Comparison of ENCODE assay signal across 27 cellular contexts in the genomic region with DNA sequence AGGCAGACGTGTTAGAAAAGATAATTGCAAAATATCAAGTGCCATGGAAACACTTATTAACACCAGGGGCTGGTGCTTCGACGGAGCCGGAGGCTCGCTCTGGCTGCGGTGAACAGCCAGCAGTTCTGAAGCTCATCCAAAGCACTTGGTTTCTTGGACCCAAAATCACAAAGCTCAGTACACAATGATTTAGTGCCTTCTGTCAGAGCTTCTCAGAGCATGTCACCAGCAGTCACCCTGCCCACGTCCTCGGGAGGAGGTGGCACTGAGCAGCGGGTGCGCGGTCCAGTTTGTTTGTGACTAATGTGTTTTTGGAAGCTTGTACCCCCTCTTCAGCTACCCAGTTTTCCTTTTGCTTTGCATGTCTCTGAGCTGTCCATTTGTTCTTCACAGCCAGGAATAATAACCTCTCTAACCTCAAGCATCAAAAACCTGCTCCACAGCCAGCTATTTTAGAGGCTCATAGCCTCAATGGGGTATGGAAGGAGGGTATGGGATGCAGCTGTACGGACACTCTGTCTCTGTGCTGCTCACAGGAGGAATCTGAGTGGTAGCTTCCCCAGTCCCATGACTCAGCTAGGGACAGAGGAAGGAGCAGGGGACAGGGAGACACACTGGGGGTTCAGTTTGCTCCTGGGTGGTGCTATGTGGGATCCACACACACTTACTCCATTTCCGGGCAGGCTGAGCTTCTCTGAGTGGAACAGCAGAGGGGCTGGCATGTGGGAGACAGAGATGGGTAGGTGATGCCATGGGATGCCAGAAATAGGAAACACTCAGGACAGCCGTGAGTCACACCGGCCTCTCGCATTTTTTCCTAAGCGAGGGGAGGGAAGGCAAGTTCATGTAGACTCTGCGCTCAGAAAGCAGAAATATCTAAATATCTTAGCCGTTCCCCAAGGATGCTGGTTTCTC. TPM values are rescaled to one million over a fixed set of nuclear protein-coding genes. Genes with fewer than 3 reads are reported as not detected.
DNase-seq lines count a peak whose midpoint lies in the region; ATAC-seq, FAIRE-seq and TF ChIP-seq lines count a peak whose summit lies in the region.
"Had no signal": no experiment of that assay in that cellular context is flagged by ENCODE, and none has a peak within 500 bp of the region (broad histone marks: within the 10 kb centered on the region; RNA-seq: fewer than 3 reads in every experiment).

No MANE protein-coding gene starts in this region.

- no peak overlapping the region for H2AFZ ChIP-seq in hepatocyte

- H3K79me2 ChIP-seq in hepatocyte, result no peaks in the 10 kb centered on the region

- no peaks in the 10 kb centered on the region for H3K36me3 ChIP-seq in hepatocyte (replicated peaks; ENCODE audit: insufficient read depth, low read depth)
- H3K36me3 ChIP-seq: BLaER1 treated with 17β-estradiol and CSF1 and Interleukin-3, amounts not matched to agents 10 nM and 100 nM; WERI-Rb-1 had no signal

- no peak for TF ChIP-seq CTCF in hepatocyte (IDR thresholded peaks at IDR 0.05; ENCODE audit: poor library complexity)

- H3K4me3 ChIP-seq in right cardiac atrium (ENCODE audit: low read length) (no peak overlapping the region), hepatocyte (no peak overlapping the region)
- H3K4me3 ChIP-seq: BLaER1 treated with 17β-estradiol and CSF1 and Interleukin-3, amounts not matched to agents 10 nM and 100 nM; body of pancreas; lung had no signal

- 58% methylated on average over 19 of the region's 19 CpGs for WGBS in right cardiac atrium
- 91% methylated on average over 19 of the region's 19 CpGs for WGBS in hepatocyte (ENCODE audit: low lambda C conversion rate, missing lambda C conversion rate)

- H3K9me3 ChIP-seq in right cardiac atrium (ENCODE audit: control insufficient read depth, low read length) (no peaks in the 10 kb centered on the region), hepatocyte (ENCODE audit: low read depth) (no peaks in the 10 kb centered on the region)
- H3K9me3 ChIP-seq: BLaER1 treated with 17β-estradiol and CSF1 and Interleukin-3, amounts not matched to agents 10 nM and 100 nM; body of pancreas had no signal

- H3K4me2 ChIP-seq in hepatocyte, result no peak overlapping the region
- H3K4me2 ChIP-seq: BLaER1 treated with 17β-estradiol and CSF1 and Interleukin-3, amounts not matched to agents 10 nM and 100 nM; KMS-11 had no signal

- H3K9me2 ChIP-seq in hepatocyte (replicated peaks; ENCODE audit: insufficient read depth), result no peaks in the 10 kb centered on the region

- no peak overlapping the region for H3K27ac ChIP-seq in right cardiac atrium (ENCODE audit: low read length)
- no peak overlapping the region for H3K27ac ChIP-seq in hepatocyte
- H3K27ac ChIP-seq: BLaER1 treated with 17β-estradiol and CSF1 and Interleukin-3, amounts not matched to agents 10 nM and 100 nM; body of pancreas; epithelial cell of prostate; KMS-11; WERI-Rb-1 had no signal

- DNase-seq in right cardiac atrium (peak in 2 of 3 donors; percentile 16 to 53), left ventricle myocardium superior (no peak), RCC 7860 (ENCODE audit: low spot score) (peak; percentile 42), middle frontal gyrus (ENCODE audit: extremely low spot score, low spot score) (peak; percentile 60), urothelium cell line (ENCODE audit: low spot score) (peak; percentile 30), T-helper 1 cell (no peak), hepatocyte (ENCODE audit: low spot score) (no peak), cerebellum (ENCODE audit: low spot score) (no peak)
- DNase-seq: activated CD4-positive, alpha-beta T cell treated with anti-CD3 and anti-CD28 coated beads for 48 hours; activated T-cell treated with anti-CD3 and anti-CD28 coated beads, Interleukin-2, amount 50 U/mL, for 4 hours; body of pancreas; DMS79; effector CD4-positive, alpha-beta T cell; MV-4-11; NCI-H1694; NCI-H510A; SHP77 treated with DMSO at 0.1 percent for 48 hours; stimulated activated naive CD4-positive, alpha-beta T cell; T-helper 9 cell; WERI-Rb-1 had no signal

- no peaks in the 10 kb centered on the region for H4K20me1 ChIP-seq in hepatocyte (ENCODE audit: insufficient read depth, poor library complexity, severe bottlenecking)
- H4K20me1 ChIP-seq: BLaER1 treated with 17β-estradiol and CSF1 and Interleukin-3, amounts not matched to agents 10 nM and 100 nM had no signal

- H3K27me3 ChIP-seq in right cardiac atrium (ENCODE audit: control insufficient read depth, insufficient read depth) (no peaks in the 10 kb centered on the region), hepatocyte (peaks cover 43% of the 10 kb centered on the region)
- H3K27me3 ChIP-seq: BLaER1 treated with 17β-estradiol and CSF1 and Interleukin-3, amounts not matched to agents 10 nM and 100 nM; body of pancreas had no signal

- ATAC-seq in right cardiac atrium, result peak; percentile 82
- ATAC-seq in left ventricle myocardium superior, result no peak
- ATAC-seq: activated T-cell treated with anti-CD3 and anti-CD28 coated beads, Interleukin-2, amount 50 U/mL, for 4 hours; body of pancreas; HCT116; sciatic nerve had no signal

- no peak for FAIRE-seq in RCC 7860 (lab: Jason Lieb, UNC)
- FAIRE-seq in urothelium cell line (lab: Jason Lieb, UNC), result no peak
- FAIRE-seq: GM12891 had no signal

- intact Hi-C loops in right cardiac atrium (cut with DNase I) (no loop called here), left ventricle myocardium superior (cut with micrococcal nuclease) (no loop called here)

- H3K4me1 ChIP-seq in right cardiac atrium (ENCODE audit: control insufficient read depth, insufficient read depth, low read length) (no peaks in the 10 kb centered on the region), hepatocyte (ENCODE audit: insufficient read depth) (no peaks in the 10 kb centered on the region)
- H3K4me1 ChIP-seq: BLaER1 treated with 17β-estradiol and CSF1 and Interleukin-3, amounts not matched to agents 10 nM and 100 nM; body of pancreas had no signal

RNA-seq across cellular contexts. Expression of a gene that starts 59.0 kb away (rescaled TPM):
- 1 to 10 TPM in 3 of 4 donors, under 1 TPM in 1; 0.74 to 1.2 (median 1.0) TPM for total RNA-seq in right cardiac atrium
- polyA plus RNA-seq in right cardiac atrium, result 0.86 TPM
- 0.35 TPM for total RNA-seq in left ventricle myocardium superior
- total RNA-seq in hepatocyte, result 0.33 TPM in 1 of 2 replicates, not detected in the other
- polyA plus RNA-seq in hepatocyte, result 0.86 and 0.91 TPM in 2 replicates
- 31.0 TPM for total RNA-seq in cerebellum
- total RNA-seq: activated T-cell treated with anti-CD3 and anti-CD28 coated beads, Interleukin-2, amount 50 U/mL, for 4 hours had no signal

Comparison
In these comparisons a context has a peak if more than half of its experiments do, and no peak if none do; other contexts are left out.
1. DNase-seq: peak in right cardiac atrium (2 of 3), RCC 7860 (single experiment), middle frontal gyrus (single experiment) and urothelium cell line (single experiment); none in left ventricle myocardium superior (single experiment), T-helper 1 cell (0 of 5), hepatocyte (single experiment) and cerebellum (single experiment).
2. RNA of a gene that starts 59.0 kb away (total RNA-seq): 31.0 TPM in cerebellum (single experiment); 0.74 to 1.2 TPM in right cardiac atrium, 0.35 TPM in left ventricle myocardium superior (single experiment) and 0.33 TPM in hepatocyte; every median in the first group is over 10 times any median in the second.